12 cellular contexts compared by ENCODE assay signal in the genomic region with DNA sequence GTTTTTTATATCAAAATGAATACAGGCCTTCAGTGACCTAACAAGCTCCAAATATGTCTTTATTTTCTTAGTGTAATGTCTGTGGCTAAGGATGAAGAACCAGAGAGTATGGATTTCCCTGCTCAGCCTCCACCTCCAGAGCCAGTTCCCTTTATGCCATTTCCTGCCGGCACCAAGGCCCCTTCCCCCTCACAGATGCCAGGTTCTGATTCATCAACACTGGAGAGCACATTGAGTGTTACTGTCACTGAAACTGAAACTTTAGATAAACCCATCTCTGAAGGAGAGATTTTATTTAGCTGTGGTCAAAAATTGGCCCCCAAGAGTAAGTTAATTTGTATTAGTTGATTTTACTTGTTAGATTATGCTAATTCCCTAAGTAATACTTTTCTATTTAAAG.
DNase-seq lines count a peak whose midpoint lies in the region; ATAC-seq and TF ChIP-seq lines count a peak whose summit lies in the region.
"Had no signal": no experiment of that assay in that cellular context is flagged by ENCODE, and none has a peak within 500 bp of the region (broad histone marks: within the 10 kb centered on the region; RNA-seq: fewer than 3 reads in every experiment).

No MANE protein-coding gene starts in this region.

- no peaks in the 10 kb centered on the region for H3F3A ChIP-seq in smooth muscle cell (ENCODE audit: low read depth)

- H2AFZ ChIP-seq in smooth muscle cell (ENCODE audit: low read depth): no peak overlapping the region

- peak overlapping the region; percentile 26 for H3K4me2 ChIP-seq in smooth muscle cell

- no peaks in the 10 kb centered on the region for H3K27me3 ChIP-seq in smooth muscle cell (ENCODE audit: low read depth)
- H3K27me3 ChIP-seq: body of pancreas had no signal

- ATAC-seq in Right ventricle myocardium inferior (no peak), left cardiac atrium (no peak), GM19395 (IDR thresholded peaks at IDR 0.05; ENCODE audit: unreplicated experiment) (no peak), T-helper 17 cell (no peak)
- ATAC-seq: body of pancreas, K562, left lobe of liver had no signal

- TF ChIP-seq CTCF in smooth muscle cell (IDR thresholded peaks at IDR 0.05; ENCODE audit: borderline replicate concordance, insufficient read depth, poor library complexity, severe bottlenecking): no peak

- no peaks in the 10 kb centered on the region for H3K27me3 Mint-ChIP-seq in T-helper 17 cell

- intact Hi-C loops in Right ventricle myocardium inferior (cut with DNase I): no loop called here
- intact Hi-C loops in left cardiac atrium (cut with DNase I): no loop called here

- H3K27ac Mint-ChIP-seq in T-helper 17 cell: no peak overlapping the region

- no peaks in the 10 kb centered on the region for H3K4me1 Mint-ChIP-seq in T-helper 17 cell

- H3K79me2 ChIP-seq in smooth muscle cell (ENCODE audit: low read depth): no peaks in the 10 kb centered on the region

- peak overlapping the region; percentile 7 for H3K27ac ChIP-seq in smooth muscle cell (ENCODE audit: low read depth)
- H3K27ac ChIP-seq: body of pancreas had no signal

- H3K4me3 Mint-ChIP-seq in T-helper 17 cell: no peak overlapping the region

- H3K4me1 ChIP-seq in smooth muscle cell (ENCODE audit: low read depth): no peaks in the 10 kb centered on the region
- H3K4me1 ChIP-seq: body of pancreas had no signal

- H3K9me3 ChIP-seq in smooth muscle cell (replicated peaks; ENCODE audit: low read depth): no peaks in the 10 kb centered on the region
- no peaks in the 10 kb centered on the region for H3K9me3 ChIP-seq in T-helper 17 cell (ENCODE audit: control insufficient read depth, low read length, poor library complexity, severe bottlenecking)
- H3K9me3 ChIP-seq: body of pancreas had no signal

- peaks cover 13% of the 10 kb centered on the region for H3K36me3 ChIP-seq in smooth muscle cell (ENCODE audit: low read depth)

- peaks cover 5% of the 10 kb centered on the region for H3K36me3 Mint-ChIP-seq in T-helper 17 cell (ENCODE audit: low read depth)

- DNase-seq in Right ventricle myocardium inferior (ENCODE audit: missing footprints): peak; percentile 33
- DNase-seq in left cardiac atrium: no peak
- DNase-seq in M059J (ENCODE audit: low read depth): peak; percentile 81
- DNase-seq in brain pericyte (ENCODE audit: low read depth, low spot score): peak; percentile 13
- DNase-seq in smooth muscle cell (lab: John Stamatoyannopoulos, UW; ENCODE audit: unreplicated experiment): no peak
- no peak for DNase-seq in T-helper 17 cell
- DNase-seq in GOT3 (lab: John Stamatoyannopoulos, UW): no peak
- DNase-seq: body of pancreas, Calu3 had no signal

- 26% methylated on average over 1 of the region's 1 CpG for WGBS in smooth muscle cell (ENCODE audit: low lambda C conversion rate)

- H3K9ac ChIP-seq in smooth muscle cell (ENCODE audit: low read depth): no peak overlapping the region

- no peak overlapping the region for H3K4me3 ChIP-seq in smooth muscle cell
- H3K4me3 ChIP-seq: body of pancreas, K562 had no signal

- H4K20me1 ChIP-seq in smooth muscle cell (ENCODE audit: low read depth): no peaks in the 10 kb centered on the region

Comparison
In these comparisons a context has a peak if more than half of its experiments do, and no peak if none do; other contexts are left out.
1. DNase-seq: peak in Right ventricle myocardium inferior (single experiment), M059J (single experiment) and brain pericyte (single experiment); none in left cardiac atrium (single experiment), smooth muscle cell (single experiment), T-helper 17 cell (0 of 3) and GOT3 (single experiment).